ENCODE assay signal across 16 cellular contexts in the genomic region with DNA sequence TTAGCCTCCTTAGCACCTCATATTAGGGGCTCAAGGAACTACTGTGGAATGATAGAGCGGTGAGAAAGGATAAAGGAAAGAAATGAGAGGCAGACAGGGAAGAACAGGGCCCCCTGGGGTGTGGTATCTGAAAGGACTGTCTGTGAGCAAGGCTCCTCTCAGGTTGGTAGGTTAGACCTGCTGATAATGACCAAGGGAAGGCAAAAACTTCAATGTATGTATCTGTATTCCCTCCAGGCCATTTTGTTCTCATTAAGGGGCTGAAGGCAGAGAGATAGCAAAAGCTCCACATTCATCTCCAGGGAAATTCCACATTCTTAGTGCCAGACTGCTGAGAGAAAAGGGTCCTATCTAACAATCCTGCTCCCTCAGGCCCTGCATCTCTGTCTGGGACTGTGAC. TPM values are rescaled to one million over a fixed set of nuclear protein-coding genes. Genes with fewer than 3 reads are reported as not detected.
A peak's percentile ranks its signal among the peaks of the same experiment; 100 is the strongest.
DNase-seq lines count a peak whose midpoint lies in the region; ATAC-seq and TF ChIP-seq lines count a peak whose summit lies in the region.
"Had no signal": no experiment of that assay in that cellular context is flagged by ENCODE, and none has a peak within 500 bp of the region (broad histone marks: within the 10 kb centered on the region; RNA-seq: fewer than 3 reads in every experiment).

No MANE protein-coding gene starts in this region.

- H3K27me3 Mint-ChIP-seq in GM23338 (ENCODE audit: insufficient read depth, low read depth, poor library complexity) (no peaks in the 10 kb centered on the region), WTC11 (ENCODE audit: low read depth) (no peaks in the 10 kb centered on the region)

- TF ChIP-seq CTCF in GM23338 (conservative IDR thresholded peaks at IDR 0.05; ENCODE audit: low read depth in 2 of 2) (no peak), WTC11 (IDR thresholded peaks at IDR 0.05) (no peak)

- no peaks in the 10 kb centered on the region for H3K9me3 Mint-ChIP-seq in GM23338
- H3K9me3 Mint-ChIP-seq in WTC11 = peaks cover 10% of the 10 kb centered on the region

- H3K27ac Mint-ChIP-seq in GM23338 (no peak overlapping the region), WTC11 (no peak overlapping the region)
- H3K27ac Mint-ChIP-seq: CD14-positive monocyte had no signal

- H3K27ac ChIP-seq in GM23338 (ENCODE audit: low read depth) = no peak overlapping the region
- H3K27ac ChIP-seq: BLaER1 had no signal

- DNase-seq in GM23338 (ENCODE audit: low spot score) (peak; percentile 57), WTC11 (ENCODE audit: low spot score) (peak; percentile 22), islet precursor cell (peak; percentile 61), putamen (ENCODE audit: low spot score) (no peak), EL (no peak), HuH-7.5 (ENCODE audit: low spot score) (no peak)
- no peak for DNase-seq in stimulated activated CD4-positive, alpha-beta T cell treated with anti-CD3 and anti-CD28 coated beads, Interleukin-15, amount 100 ng/mL, for 24 hours
- DNase-seq: 8988T; CD4-positive, alpha-beta memory T cell; DMS153; DMS79 had no signal

- peaks cover 19% of the 10 kb centered on the region for H3K4me1 ChIP-seq in GM23338 (ENCODE audit: insufficient read depth)

- H3K36me3 ChIP-seq in GM23338 (ENCODE audit: insufficient read depth) = no peaks in the 10 kb centered on the region
- H3K36me3 ChIP-seq: BLaER1, HAP-1 had no signal

- H3F3A ChIP-seq in GM23338 (replicated peaks; ENCODE audit: low read depth) = no peaks in the 10 kb centered on the region

- H3K79me2 ChIP-seq in GM23338 (replicated peaks; ENCODE audit: insufficient read depth) = no peaks in the 10 kb centered on the region

- no peaks in the 10 kb centered on the region for H3K36me3 Mint-ChIP-seq in GM23338 (ENCODE audit: low read depth)
- H3K36me3 Mint-ChIP-seq in WTC11 = no peaks in the 10 kb centered on the region
- H3K36me3 Mint-ChIP-seq: CD14-positive monocyte had no signal

- no peaks in the 10 kb centered on the region for H3K27me3 ChIP-seq in GM23338 (ENCODE audit: insufficient read depth)
- H3K27me3 ChIP-seq: BLaER1 had no signal

- POLR2A ChIA-PET in WTC11 (lab: Charles Lee) = no interaction called here

- peak overlapping the region; percentile 59; the same call in 1 of the 2 replicates for H3K4me2 ChIP-seq in GM23338

- H3K9me2 ChIP-seq in GM23338 (ENCODE audit: insufficient read depth) = peaks cover 10% of the 10 kb centered on the region; the same call in 1 of the 2 replicates

- peak; percentile 79 for ATAC-seq in GM23338
- peak; percentile 47 for ATAC-seq in WTC11
- ATAC-seq: GM12878, HepG2 had no signal

- 0 out of 2 replicates have a peak, but pooled peaks cover 4% of the 10 kb centered on the region for H4K20me1 ChIP-seq in GM23338 (replicated peaks; ENCODE audit: insufficient read depth)
- H4K20me1 ChIP-seq: BLaER1 had no signal

- no peak overlapping the region for H2AFZ ChIP-seq in GM23338

- H3K4me3 Mint-ChIP-seq in GM23338 (no peak overlapping the region), WTC11 (no peak overlapping the region)
- H3K4me3 Mint-ChIP-seq: CD14-positive monocyte; CD4-positive, alpha-beta memory T cell had no signal

- no peak overlapping the region for H3K4me3 ChIP-seq in GM23338
- H3K4me3 ChIP-seq: BLaER1, GM12878, HAP-1 had no signal

- H3K4me1 Mint-ChIP-seq in GM23338 = peaks cover 26% of the 10 kb centered on the region
- H3K4me1 Mint-ChIP-seq in WTC11 = peaks cover 34% of the 10 kb centered on the region
- H3K4me1 Mint-ChIP-seq: CD14-positive monocyte had no signal

- CTCF ChIA-PET in WTC11 (lab: Charles Lee) = no interaction called here

TF ChIP-seq in GM23338, 12 proteins besides CTCF, POLR2A, EP300 and RAD21:
- no peak for TF ChIP-seq EZH2phosphoT487 (IDR thresholded peaks at IDR 0.05; ENCODE audit: unreplicated experiment)

TF ChIP-seq in WTC11, 78 proteins besides CTCF, POLR2A, EP300 and RAD21:
- TF ChIP-seq NFYB (CRISPR knock-in tag; conservative IDR thresholded peaks at IDR 0.05; ENCODE audit: low read depth) = no peak
- TF ChIP-seq ZNF423 (CRISPR knock-in tag; IDR thresholded peaks at IDR 0.05) = no peak
- TF ChIP-seq IRF2 (CRISPR knock-in tag; IDR thresholded peaks at IDR 0.05; ENCODE audit: borderline replicate concordance, low read depth) = no peak
- no peak for TF ChIP-seq MYBL2 (CRISPR knock-in tag; IDR thresholded peaks at IDR 0.05)
- TF ChIP-seq, protein P1, sequence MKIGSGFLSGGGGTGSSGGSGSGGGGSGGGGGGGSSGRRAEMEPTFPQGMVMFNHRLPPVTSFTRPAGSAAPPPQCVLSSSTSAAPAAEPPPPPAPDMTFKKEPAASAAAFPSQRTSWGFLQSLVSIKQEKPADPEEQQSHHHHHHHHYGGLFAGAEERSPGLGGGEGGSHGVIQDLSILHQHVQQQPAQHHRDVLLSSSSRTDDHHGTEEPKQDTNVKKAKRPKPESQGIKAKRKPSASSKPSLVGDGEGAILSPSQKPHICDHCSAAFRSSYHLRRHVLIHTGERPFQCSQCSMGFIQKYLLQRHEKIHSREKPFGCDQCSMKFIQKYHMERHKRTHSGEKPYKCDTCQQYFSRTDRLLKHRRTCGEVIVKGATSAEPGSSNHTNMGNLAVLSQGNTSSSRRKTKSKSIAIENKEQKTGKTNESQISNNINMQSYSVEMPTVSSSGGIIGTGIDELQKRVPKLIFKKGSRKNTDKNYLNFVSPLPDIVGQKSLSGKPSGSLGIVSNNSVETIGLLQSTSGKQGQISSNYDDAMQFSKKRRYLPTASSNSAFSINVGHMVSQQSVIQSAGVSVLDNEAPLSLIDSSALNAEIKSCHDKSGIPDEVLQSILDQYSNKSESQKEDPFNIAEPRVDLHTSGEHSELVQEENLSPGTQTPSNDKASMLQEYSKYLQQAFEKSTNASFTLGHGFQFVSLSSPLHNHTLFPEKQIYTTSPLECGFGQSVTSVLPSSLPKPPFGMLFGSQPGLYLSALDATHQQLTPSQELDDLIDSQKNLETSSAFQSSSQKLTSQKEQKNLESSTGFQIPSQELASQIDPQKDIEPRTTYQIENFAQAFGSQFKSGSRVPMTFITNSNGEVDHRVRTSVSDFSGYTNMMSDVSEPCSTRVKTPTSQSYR (CRISPR knock-in tag; IDR thresholded peaks at IDR 0.05) = no peak
- no peak for TF ChIP-seq GABPB1 (CRISPR knock-in tag; IDR thresholded peaks at IDR 0.05)
- TF ChIP-seq, protein P2, sequence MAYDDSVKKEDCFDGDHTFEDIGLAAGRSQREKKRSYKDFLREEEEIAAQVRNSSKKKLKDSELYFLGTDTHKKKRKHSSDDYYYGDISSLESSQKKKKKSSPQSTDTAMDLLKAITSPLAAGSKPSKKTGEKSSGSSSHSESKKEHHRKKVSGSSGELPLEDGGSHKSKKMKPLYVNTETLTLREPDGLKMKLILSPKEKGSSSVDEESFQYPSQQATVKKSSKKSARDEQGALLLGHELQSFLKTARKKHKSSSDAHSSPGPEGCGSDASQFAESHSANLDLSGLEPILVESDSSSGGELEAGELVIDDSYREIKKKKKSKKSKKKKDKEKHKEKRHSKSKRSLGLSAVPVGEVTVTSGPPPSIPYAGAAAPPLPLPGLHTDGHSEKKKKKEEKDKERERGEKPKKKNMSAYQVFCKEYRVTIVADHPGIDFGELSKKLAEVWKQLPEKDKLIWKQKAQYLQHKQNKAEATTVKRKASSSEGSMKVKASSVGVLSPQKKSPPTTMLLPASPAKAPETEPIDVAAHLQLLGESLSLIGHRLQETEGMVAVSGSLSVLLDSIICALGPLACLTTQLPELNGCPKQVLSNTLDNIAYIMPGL (CRISPR knock-in tag; IDR thresholded peaks at IDR 0.05) = no peak
- TF ChIP-seq, protein P3, sequence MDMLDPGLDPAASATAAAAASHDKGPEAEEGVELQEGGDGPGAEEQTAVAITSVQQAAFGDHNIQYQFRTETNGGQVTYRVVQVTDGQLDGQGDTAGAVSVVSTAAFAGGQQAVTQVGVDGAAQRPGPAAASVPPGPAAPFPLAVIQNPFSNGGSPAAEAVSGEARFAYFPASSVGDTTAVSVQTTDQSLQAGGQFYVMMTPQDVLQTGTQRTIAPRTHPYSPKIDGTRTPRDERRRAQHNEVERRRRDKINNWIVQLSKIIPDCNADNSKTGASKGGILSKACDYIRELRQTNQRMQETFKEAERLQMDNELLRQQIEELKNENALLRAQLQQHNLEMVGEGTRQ (CRISPR knock-in tag; IDR thresholded peaks at IDR 0.05) = no peak
- TF ChIP-seq, protein P4, sequence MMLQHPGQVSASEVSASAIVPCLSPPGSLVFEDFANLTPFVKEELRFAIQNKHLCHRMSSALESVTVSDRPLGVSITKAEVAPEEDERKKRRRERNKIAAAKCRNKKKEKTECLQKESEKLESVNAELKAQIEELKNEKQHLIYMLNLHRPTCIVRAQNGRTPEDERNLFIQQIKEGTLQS (CRISPR knock-in tag; conservative IDR thresholded peaks at IDR 0.05) = no peak
- TF ChIP-seq ZNF671 (CRISPR knock-in tag; IDR thresholded peaks at IDR 0.05) = no peak
- TF ChIP-seq, protein P5, sequence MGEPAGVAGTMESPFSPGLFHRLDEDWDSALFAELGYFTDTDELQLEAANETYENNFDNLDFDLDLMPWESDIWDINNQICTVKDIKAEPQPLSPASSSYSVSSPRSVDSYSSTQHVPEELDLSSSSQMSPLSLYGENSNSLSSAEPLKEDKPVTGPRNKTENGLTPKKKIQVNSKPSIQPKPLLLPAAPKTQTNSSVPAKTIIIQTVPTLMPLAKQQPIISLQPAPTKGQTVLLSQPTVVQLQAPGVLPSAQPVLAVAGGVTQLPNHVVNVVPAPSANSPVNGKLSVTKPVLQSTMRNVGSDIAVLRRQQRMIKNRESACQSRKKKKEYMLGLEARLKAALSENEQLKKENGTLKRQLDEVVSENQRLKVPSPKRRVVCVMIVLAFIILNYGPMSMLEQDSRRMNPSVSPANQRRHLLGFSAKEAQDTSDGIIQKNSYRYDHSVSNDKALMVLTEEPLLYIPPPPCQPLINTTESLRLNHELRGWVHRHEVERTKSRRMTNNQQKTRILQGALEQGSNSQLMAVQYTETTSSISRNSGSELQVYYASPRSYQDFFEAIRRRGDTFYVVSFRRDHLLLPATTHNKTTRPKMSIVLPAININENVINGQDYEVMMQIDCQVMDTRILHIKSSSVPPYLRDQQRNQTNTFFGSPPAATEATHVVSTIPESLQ (CRISPR knock-in tag; IDR thresholded peaks at IDR 0.05) = no peak
- TF ChIP-seq, protein P6, sequence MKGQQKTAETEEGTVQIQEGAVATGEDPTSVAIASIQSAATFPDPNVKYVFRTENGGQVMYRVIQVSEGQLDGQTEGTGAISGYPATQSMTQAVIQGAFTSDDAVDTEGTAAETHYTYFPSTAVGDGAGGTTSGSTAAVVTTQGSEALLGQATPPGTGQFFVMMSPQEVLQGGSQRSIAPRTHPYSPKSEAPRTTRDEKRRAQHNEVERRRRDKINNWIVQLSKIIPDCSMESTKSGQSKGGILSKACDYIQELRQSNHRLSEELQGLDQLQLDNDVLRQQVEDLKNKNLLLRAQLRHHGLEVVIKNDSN (CRISPR knock-in tag; IDR thresholded peaks at IDR 0.05) = no peak
- TF ChIP-seq GTF2I (CRISPR knock-in tag; conservative IDR thresholded peaks at IDR 0.05) = no peak
- no peak for TF ChIP-seq ZNF416 (CRISPR knock-in tag; IDR thresholded peaks at IDR 0.05)
- no peak for TF ChIP-seq CBFB (CRISPR knock-in tag; IDR thresholded peaks at IDR 0.05; ENCODE audit: low read depth)

RNA-seq across cellular contexts. Expression of a gene that starts 28.6 kb away (rescaled TPM):
- total RNA-seq in GM23338 (2014; rRNA removed; shearing (Covaris generic)) = 15.7 and 16.3 TPM in 2 replicates
- 6.6 and 6.7 TPM in 2 replicates for polyA plus RNA-seq in GM23338 (2016; fragmentation: Nextera tagmentation; extraction: Ambion mirVana)
- 17.5 to 21.0 TPM (median 20.1 TPM) in 3 replicates for total RNA-seq in WTC11 (2021)

Comparison
In these comparisons a context has a peak if more than half of its experiments do, and no peak if none do; other contexts are left out.
1. DNase-seq: peak in GM23338 (single experiment), WTC11 (single experiment) and islet precursor cell (single experiment); none in putamen (single experiment), EL (single experiment), HuH-7.5 (single experiment) and stimulated activated CD4-positive, alpha-beta T cell treated with anti-CD3 and anti-CD28 coated beads, Interleukin-15, amount 100 ng/mL, for 24 hours (single experiment).